23 cellular contexts compared by ENCODE assay signal in the genomic region with DNA sequence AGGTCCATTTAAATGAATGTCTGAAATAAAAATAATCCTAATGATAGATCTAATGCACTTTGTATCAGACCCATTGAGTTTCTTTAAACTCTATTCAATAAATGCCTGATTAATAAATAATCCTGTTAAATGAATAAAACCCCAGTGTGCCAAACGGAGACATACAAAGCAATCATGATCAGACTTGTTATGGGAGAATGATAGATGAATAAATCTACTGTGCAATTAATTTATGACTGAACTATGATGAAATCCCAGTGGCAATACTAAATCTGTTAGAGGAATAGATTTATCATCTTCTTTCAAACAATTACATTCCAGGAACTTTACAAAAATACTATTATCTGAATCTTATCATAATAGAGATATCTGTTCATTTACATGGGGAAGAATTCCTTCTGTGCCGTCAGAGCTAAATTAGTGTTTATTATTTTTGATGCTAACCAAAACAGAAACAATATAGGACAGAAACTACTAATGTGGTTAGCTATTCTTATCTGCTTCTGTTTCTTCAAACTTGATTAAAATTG.
"Had no signal": no experiment of that assay in that cellular context is flagged by ENCODE, and none has a peak within 500 bp of the region (broad histone marks: within the 10 kb centered on the region; RNA-seq: fewer than 3 reads in every experiment).

No MANE protein-coding gene starts in this region.

- DNase-seq: activated B cell treated with CpG ODN at 0.5 μM for 24 hours; activated CD4-positive, alpha-beta T cell treated with anti-CD3 and anti-CD28 coated beads for 36 hours; activated CD4-positive, alpha-beta T cell treated with anti-CD3 and anti-CD28 coated beads, Interleukin-2, amount 50 U/mL, for 48 hours; activated CD8-positive, alpha-beta memory T cell treated with anti-CD3 and anti-CD28 coated beads, Interleukin-2, amount 50 U/mL, for 48 hours; activated naive CD4-positive, alpha-beta T cell treated with Interleukin-2 at 50 U/mL for 16 hours; activated T-cell treated with anti-CD3 and anti-CD28 coated beads, Interleukin-2, amount 50 U/mL, for 4 hours; aorta; central memory CD4-positive, alpha-beta T cell; dorsolateral prefrontal cortex; foreskin fibroblast; heart right ventricle; kidney glomerular epithelial cell; left lung; midbrain; natural killer cell; small intestine; stimulated activated CD4-positive, alpha-beta T cell treated with anti-CD3 and anti-CD28 coated beads, Interleukin-2, amount 100 ng/mL, for 24 hours; stimulated activated naive B cell treated with anti-CD40 and anti-IgM and Interleukin-4, amounts not matched to agents 10 μg/mL and 1 μg/mL and 100 μg/mL, for 72 hours; trophoblast cell; uterus had no signal

- H3K4me1 Mint-ChIP-seq: activated B cell treated with CpG ODN at 0.5 μM for 24 hours had no signal

- H3K9me3 Mint-ChIP-seq: activated B cell treated with CpG ODN at 0.5 μM for 24 hours; activated T-cell treated with anti-CD3 and anti-CD28 coated beads, Interleukin-2, amount 50 U/mL, for 4 hours; brain; natural killer cell; stimulated activated naive B cell treated with anti-CD40 and anti-IgM and Interleukin-4, amounts not matched to agents 10 μg/mL and 1 μg/mL and 100 μg/mL, for 72 hours; T-helper 2 cell treated with Interferon-gamma antibody and Interleukin-4, amounts not matched to agents 5 μg/mL and 100 μg/mL, for 36 hours had no signal

- H3K27me3 Mint-ChIP-seq: activated B cell treated with CpG ODN at 0.5 μM for 24 hours; activated CD4-positive, alpha-beta T cell treated with anti-CD3 and anti-CD28 coated beads for 36 hours; brain; stimulated activated naive B cell treated with anti-CD40 and anti-IgM and Interleukin-4, amounts not matched to agents 10 μg/mL and 1 μg/mL and 100 μg/mL, for 72 hours had no signal

- H3K4me3 Mint-ChIP-seq: activated B cell treated with CpG ODN at 0.5 μM for 24 hours; activated CD4-positive, alpha-beta T cell treated with anti-CD3 and anti-CD28 coated beads for 36 hours; activated T-cell treated with anti-CD3 and anti-CD28 coated beads, Interleukin-2, amount 50 U/mL, for 4 hours; brain; natural killer cell had no signal

- H3K27ac Mint-ChIP-seq: activated B cell treated with CpG ODN at 0.5 μM for 24 hours; activated CD4-positive, alpha-beta T cell treated with anti-CD3 and anti-CD28 coated beads for 36 hours; brain; natural killer cell; stimulated activated naive B cell treated with anti-CD40 and anti-IgM and Interleukin-4, amounts not matched to agents 10 μg/mL and 1 μg/mL and 100 μg/mL, for 72 hours; T-helper 2 cell treated with Interferon-gamma antibody and Interleukin-4, amounts not matched to agents 5 μg/mL and 100 μg/mL, for 36 hours had no signal

- H3K9me3 ChIP-seq: heart right ventricle, left lung, uterus had no signal

- H3K36me3 Mint-ChIP-seq: brain; natural killer cell; stimulated activated naive B cell treated with anti-CD40 and anti-IgM and Interleukin-4, amounts not matched to agents 10 μg/mL and 1 μg/mL and 100 μg/mL, for 72 hours had no signal

- ATAC-seq: activated CD4-positive, alpha-beta T cell treated with anti-CD3 and anti-CD28 coated beads for 36 hours; activated T-cell treated with anti-CD3 and anti-CD28 coated beads, Interleukin-2, amount 50 U/mL, for 4 hours; heart right ventricle; left lung; natural killer cell; sciatic nerve; stimulated activated naive B cell treated with anti-CD40 and anti-IgM and Interleukin-4, amounts not matched to agents 10 μg/mL and 1 μg/mL and 100 μg/mL, for 72 hours had no signal
